In genomic region chr7:145324081-145324480, GRCh38 we compare ENCODE assay signal across 16 cellular contexts.
DNase-seq lines count a peak whose midpoint lies in the region; ATAC-seq, FAIRE-seq and TF ChIP-seq lines count a peak whose summit lies in the region.
"Had no signal": no experiment of that assay in that cellular context is flagged by ENCODE, and none has a peak within 500 bp of the region (broad histone marks: within the 10 kb centered on the region; RNA-seq: fewer than 3 reads in every experiment).

No MANE protein-coding gene starts in this region.

- H3K4me3 ChIP-seq in HepG2 (replicated peaks in 1 of 3; ENCODE audit: insufficient read depth in 1 of 3, low read depth in 2 of 3, low read length in 3 of 3) (no peak overlapping the region), right lobe of liver (no peak overlapping the region), H1 (ENCODE audit: extremely low read depth in 1 of 4, insufficient read depth in 2 of 4, low read depth in 3 of 4, low read length in 4 of 4) (no peak overlapping the region), neuronal stem cell (ENCODE audit: low read length in 2 of 2) (peak overlapping the region in 1 of 2 donors; percentile 66), left ventricle myocardium inferior (no peak overlapping the region), BE2C (ENCODE audit: low read depth, low read length) (no peak overlapping the region), HAP-1 (no peak overlapping the region)
- H3K4me3 ChIP-seq: BLaER1, GM23248 had no signal

- H3K9ac ChIP-seq in HepG2 (ENCODE audit: insufficient read depth, low read depth, low read length) (no peak overlapping the region), H1 (replicated peaks in 1 of 4; ENCODE audit: extremely low read depth in 1 of 4, low read depth in 3 of 4, low read length in 3 of 4) (peak overlapping the region in 1 of 4 experiments; percentile 38; a peak in 1 of 7 replicates), neuronal stem cell (ENCODE audit: low read depth, low read length, poor library complexity) (peak overlapping the region; percentile 1)
- H3K9ac ChIP-seq: BLaER1, GM23248 had no signal

- no peaks in the 10 kb centered on the region for H3K79me2 ChIP-seq in HepG2 (ENCODE audit: insufficient read depth, low read length)
- H3K79me2 ChIP-seq in H1 (ENCODE audit: control insufficient read depth in 1 of 2, insufficient read depth in 2 of 2, low read length in 2 of 2), result no peaks in the 10 kb centered on the region

- no peak for TF ChIP-seq EP300 in HepG2 (IDR thresholded peaks at IDR 0.05; ENCODE audit: low read depth in 2 of 2, low read length in 2 of 2)
- no peak for TF ChIP-seq EP300 in HepG2 (CRISPR knock-in tag; IDR thresholded peaks at IDR 0.05; ENCODE audit: borderline replicate concordance)
- no peak for TF ChIP-seq EP300 in H1 (IDR thresholded peaks at IDR 0.05; ENCODE audit: borderline replicate concordance in 1 of 2, low read depth in 2 of 2, low read length in 2 of 2)

- in situ Hi-C loops in HepG2 (cut with HindIII; ENCODE audit: extremely low pct_ligation_motif_present, low pct_unique_long_range_greater_than_20kb) (no loop called here), HAP-1 (cut with MboI; ENCODE audit: low sequenced_read_pairs) (no loop called here)

- no peak for DNase-seq in HepG2 (ENCODE audit: low spot score)
- DNase-seq in right lobe of liver, result no peak
- no peak for DNase-seq in H1 (ENCODE audit: low read depth in 1 of 2, low spot score in 2 of 2)
- no peak for DNase-seq in neuronal stem cell (ENCODE audit: low spot score)
- DNase-seq in left ventricle myocardium inferior, result no peak
- no peak for DNase-seq in BE2C
- no peak for DNase-seq in HAP-1 (ENCODE audit: low spot score in 2 of 2)
- DNase-seq: Caco-2; CD8-positive, alpha-beta memory T cell; DND-41; GDM1; GM23248; H7; KBM-7 had no signal

- intact Hi-C loops in HepG2 (cut with micrococcal nuclease; ENCODE audit: unreplicated experiment) (no loop called here), right lobe of liver (cut with DNase I) (no loop called here), left ventricle myocardium inferior (cut with micrococcal nuclease) (no loop called here)

- no peaks in the 10 kb centered on the region for H3K79me1 ChIP-seq in H1 (ENCODE audit: low read depth, low read length)
- H3K79me1 ChIP-seq in neuronal stem cell (ENCODE audit: low read depth, low read length), result no peaks in the 10 kb centered on the region

- POLR2A ChIA-PET in HepG2 (lab: Yijun Ruan, JAX), result no interaction called here
- POLR2A ChIA-PET in H1 (lab: Charles Lee; ENCODE audit: partially characterized antibody), result no interaction called here

- H3K9me3 ChIP-seq in HepG2 (ENCODE audit: low read length) (peaks cover 80% of the 10 kb centered on the region), right lobe of liver (no peaks in the 10 kb centered on the region), H1 (ENCODE audit: insufficient read depth in 2 of 2, low read depth in 1 of 2, low read length in 1 of 2) (peaks cover 0 to 2% of the 10 kb centered on the region in 2 experiments; a peak in 2 of 4 replicates), neuronal stem cell (replicated peaks in 1 of 2; ENCODE audit: control insufficient read depth in 2 of 2, insufficient read depth in 1 of 2, low read depth in 1 of 2, low read length in 2 of 2) (peaks cover 0 to 3% of the 10 kb centered on the region in 2 donors), left ventricle myocardium inferior (replicated peaks) (no peaks in the 10 kb centered on the region), BE2C (no peaks in the 10 kb centered on the region), HAP-1 (no peaks in the 10 kb centered on the region)
- H3K9me3 ChIP-seq: BLaER1, Caco-2 had no signal

- H3K14ac ChIP-seq in H1 (ENCODE audit: insufficient read length) (no peak overlapping the region), neuronal stem cell (ENCODE audit: low read length) (no peak overlapping the region)

- H4K20me1 ChIP-seq in HepG2 (ENCODE audit: insufficient read depth, low read length), result no peaks in the 10 kb centered on the region
- H4K20me1 ChIP-seq in H1 (replicated peaks in 1 of 2; ENCODE audit: control insufficient read depth in 1 of 2, insufficient read depth in 2 of 2, low read length in 2 of 2), result peaks cover 0 to 2% of the 10 kb centered on the region in 2 experiments
- H4K20me1 ChIP-seq: BLaER1 had no signal

- no peak overlapping the region for H4K5ac ChIP-seq in H1 (ENCODE audit: insufficient read length, low read depth, low read length)

- H3K56ac ChIP-seq in H1 (replicated peaks; ENCODE audit: insufficient read length, low read depth, low read length), result no peak overlapping the region

- H3K27ac ChIP-seq in HepG2 (ENCODE audit: extremely low read length, insufficient read depth, low read length), result no peak overlapping the region
- H3K27ac ChIP-seq in right lobe of liver, result no peak overlapping the region
- H3K27ac ChIP-seq in H1 (ENCODE audit: low read depth, low read length), result no peak overlapping the region
- no peak overlapping the region for H3K27ac ChIP-seq in neuronal stem cell (replicated peaks; ENCODE audit: low read length)
- no peak overlapping the region for H3K27ac ChIP-seq in left ventricle myocardium inferior (replicated peaks)
- H3K27ac ChIP-seq: 22Rv1, BLaER1, GM23248 had no signal

- 62% methylated on average over 21 of the region's 21 CpGs for WGBS in HepG2 (ENCODE audit: low lambda C conversion rate)
- WGBS in right lobe of liver (ENCODE audit: insufficient coverage, low coverage, low lambda C conversion rate, missing lambda C conversion rate), result 87% methylated on average over 20 of the region's 21 CpGs
- WGBS in H1 (ENCODE audit: extremely low coverage in 1 of 2, insufficient coverage in 1 of 2, insufficient read length in 1 of 2, insufficient replicate concordance in 2 of 2, low coverage in 1 of 2, low lambda C conversion rate in 2 of 2, missing lambda C conversion rate in 1 of 2), 2 experiments, result 91% methylated on average over 21 of the region's 21 CpGs; no CpG with 5 or more reads in 1 of the 2 experiments
- no CpG with 5 or more reads among the region's 21 CpGs for WGBS in neuronal stem cell (ENCODE audit: extremely low coverage in 2 of 2, insufficient read length in 2 of 2, insufficient replicate concordance in 1 of 2), 2 donors

- H3K23ac ChIP-seq in H1 (ENCODE audit: insufficient read length) (no peak overlapping the region), neuronal stem cell (ENCODE audit: low read depth, low read length, poor library complexity) (peak overlapping the region; percentile 29)

- H2AK5ac ChIP-seq in H1 (ENCODE audit: low read depth, low read length) (peak overlapping the region; percentile 99), neuronal stem cell (ENCODE audit: low read depth, low read length) (no peak overlapping the region)

- H3K36me3 ChIP-seq in HepG2 (replicated peaks in 1 of 2; ENCODE audit: control insufficient read depth in 1 of 2, insufficient read depth in 2 of 2, low read length in 2 of 2) (no peaks in the 10 kb centered on the region), right lobe of liver (no peaks in the 10 kb centered on the region), H1 (ENCODE audit: control insufficient read depth in 2 of 4, insufficient read depth in 4 of 4, low read length in 3 of 4) (no peaks in the 10 kb centered on the region), neuronal stem cell (replicated peaks in 1 of 2; ENCODE audit: control insufficient read depth in 2 of 2, insufficient read depth in 2 of 2, low read length in 2 of 2) (no peaks in the 10 kb centered on the region), left ventricle myocardium inferior (no peaks in the 10 kb centered on the region), BE2C (no peaks in the 10 kb centered on the region), HAP-1 (replicated peaks) (no peaks in the 10 kb centered on the region)
- H3K36me3 ChIP-seq: BLaER1 had no signal

- H2BK120ac ChIP-seq in H1 (replicated peaks; ENCODE audit: low read depth, low read length), result no peak overlapping the region
- H2BK120ac ChIP-seq in neuronal stem cell (ENCODE audit: low read depth, low read length), result no peak overlapping the region

- H2BK15ac ChIP-seq in H1 (ENCODE audit: low read length) (peak overlapping the region; percentile 88; the same call in 1 of the 2 replicates), neuronal stem cell (ENCODE audit: low read length) (no peak overlapping the region)

- H3K4me2 ChIP-seq in HepG2 (ENCODE audit: low read depth, low read length) (no peak overlapping the region), H1 (ENCODE audit: insufficient read depth in 1 of 2, low read depth in 2 of 2, low read length in 2 of 2) (no peak overlapping the region), neuronal stem cell (ENCODE audit: insufficient read depth, low read length, poor library complexity, severe bottlenecking) (no peak overlapping the region)
- H3K4me2 ChIP-seq: BLaER1 had no signal

- no peaks in the 10 kb centered on the region for H3K27me3 ChIP-seq in HepG2 (ENCODE audit: control insufficient read depth in 1 of 2, insufficient read depth in 2 of 2, low read length in 2 of 2)
- no peaks in the 10 kb centered on the region for H3K27me3 ChIP-seq in right lobe of liver
- H3K27me3 ChIP-seq in H1 (replicated peaks in 1 of 4; ENCODE audit: control insufficient read depth in 3 of 4, extremely low read depth in 1 of 4, insufficient read depth in 3 of 4, low read length in 3 of 4), result peaks cover 0 to 2% (median under 1%) of the 10 kb centered on the region in 4 experiments; a peak in 2 of 7 replicates
- H3K27me3 ChIP-seq in neuronal stem cell (ENCODE audit: control insufficient read depth in 3 of 3, insufficient read depth in 3 of 3, low read depth in 1 of 3, low read length in 3 of 3), result no peaks in the 10 kb centered on the region
- no peaks in the 10 kb centered on the region for H3K27me3 ChIP-seq in left ventricle myocardium inferior (ENCODE audit: low read depth)
- H3K27me3 ChIP-seq in BE2C, result no peaks in the 10 kb centered on the region
- H3K27me3 ChIP-seq in HAP-1 (ENCODE audit: low read depth), result no peaks in the 10 kb centered on the region
- H3K27me3 ChIP-seq: BLaER1 had no signal

- H3K18ac ChIP-seq in H1 (ENCODE audit: extremely low read depth, low read length) (no peak overlapping the region), neuronal stem cell (ENCODE audit: low read length) (no peak overlapping the region)

- H2BK12ac ChIP-seq in H1 (ENCODE audit: low read depth, low read length), result peak overlapping the region; percentile 62; the same call in 1 of the 2 replicates
- no peak overlapping the region for H2BK12ac ChIP-seq in neuronal stem cell (ENCODE audit: low read length)

- TF ChIP-seq CTCF in HepG2 (CRISPR knock-in tag; IDR thresholded peaks at IDR 0.05) (no peak), right lobe of liver (IDR thresholded peaks at IDR 0.05) (no peak), H1 (IDR thresholded peaks at IDR 0.05; ENCODE audit: control extremely low read depth in 1 of 3, insufficient read depth in 1 of 3, low read depth in 1 of 3, low read length in 3 of 3) (no peak), left ventricle myocardium inferior (IDR thresholded peaks at IDR 0.05; ENCODE audit: borderline replicate concordance) (no peak), BE2C (IDR thresholded peaks at IDR 0.05; ENCODE audit: low read depth, low read length) (no peak)

- H2AFZ ChIP-seq in HepG2 (ENCODE audit: low read length) (no peak overlapping the region), H1 (ENCODE audit: low read length) (no peak overlapping the region), neuronal stem cell (ENCODE audit: low read length) (no peak overlapping the region)
- H2AFZ ChIP-seq: GM23248 had no signal

- H4K8ac ChIP-seq in H1 (ENCODE audit: extremely low read depth, insufficient read depth, low read length) (no peak overlapping the region), neuronal stem cell (ENCODE audit: low read depth, low read length) (no peak overlapping the region)

- no peak for TF ChIP-seq RAD21 in HepG2 (CRISPR knock-in tag; IDR thresholded peaks at IDR 0.05)
- TF ChIP-seq RAD21 in H1 (IDR thresholded peaks at IDR 0.05 in 1 of 2, conservative IDR thresholded peaks at IDR 0.05 in 1 of 2; ENCODE audit: low read depth in 2 of 2, low read length in 2 of 2), result no peak

- H3K4ac ChIP-seq in H1 (replicated peaks; ENCODE audit: insufficient read length, low read depth, low read length) (no peak overlapping the region), neuronal stem cell (ENCODE audit: low read length) (no peak overlapping the region)

- peak overlapping the region; percentile 76; the same call in 1 of the 2 replicates for H2BK5ac ChIP-seq in H1 (ENCODE audit: low read depth, low read length)
- H2BK5ac ChIP-seq in neuronal stem cell (ENCODE audit: low read length), result no peak overlapping the region

- no peak for FAIRE-seq in HepG2 (lab: Jason Lieb, UNC)
- no peak for FAIRE-seq in H1 (lab: Jason Lieb, UNC)

- CTCF ChIA-PET in HepG2 (lab: Yijun Ruan, JAX; ENCODE audit: low intra/inter-chr PET ratio, low total read pairs), result no interaction called here
- CTCF ChIA-PET in H1 (lab: Charles Lee; ENCODE audit: partially characterized antibody), result no interaction called here

- H3K4me1 ChIP-seq in HepG2 (ENCODE audit: insufficient read depth, low read length) (no peaks in the 10 kb centered on the region), right lobe of liver (no peaks in the 10 kb centered on the region), H1 (replicated peaks in 1 of 4; ENCODE audit: control insufficient read depth in 3 of 4, insufficient read depth in 4 of 4, low read length in 3 of 4) (no peaks in the 10 kb centered on the region), neuronal stem cell (ENCODE audit: control insufficient read depth in 2 of 2, insufficient read depth in 1 of 2, low read depth in 1 of 2, low read length in 2 of 2) (no peaks in the 10 kb centered on the region), left ventricle myocardium inferior (no peaks in the 10 kb centered on the region), BE2C (no peaks in the 10 kb centered on the region), HAP-1 (no peaks in the 10 kb centered on the region)
- H3K4me1 ChIP-seq: BLaER1, Caco-2 had no signal

- H3K23me2 ChIP-seq in H1 (ENCODE audit: low read depth, low read length), result peaks cover 2% of the 10 kb centered on the region; the same call in 1 of the 2 replicates

- no peak overlapping the region for H2BK20ac ChIP-seq in H1 (ENCODE audit: low read length)

- no peak for ATAC-seq in HepG2
- no peak for ATAC-seq in right lobe of liver

- H4K91ac ChIP-seq in H1 (replicated peaks; ENCODE audit: insufficient read length, low read length) (peak overlapping the region; percentile 80), neuronal stem cell (ENCODE audit: low read depth, low read length, poor library complexity) (no peak overlapping the region)

- BruUV-seq in HepG2 (replicated peaks; lab: Mats Ljungman, UMichigan), result no TSS peak

- TF ChIP-seq POLR2A in HepG2 (IDR thresholded peaks at IDR 0.05; ENCODE audit: insufficient read depth in 1 of 2, low read depth in 2 of 2, low read length in 2 of 2), result no peak
- no peak for TF ChIP-seq POLR2A in right lobe of liver (IDR thresholded peaks at IDR 0.05)
- TF ChIP-seq POLR2A in H1 (IDR thresholded peaks at IDR 0.05; ENCODE audit: control extremely low read depth in 1 of 2, low read depth in 2 of 2, low read length in 2 of 2), result no peak
